In genomic region chr2:61117534-61117933, GRCh38 we compare ENCODE assay signal across 21 cellular contexts. TPM values are rescaled to one million over a fixed set of nuclear protein-coding genes. Genes with fewer than 3 reads are reported as not detected.
A peak's percentile ranks its signal among the peaks of the same experiment; 100 is the strongest.
DNase-seq lines count a peak whose midpoint lies in the region; ATAC-seq, FAIRE-seq and TF ChIP-seq lines count a peak whose summit lies in the region.
"Had no signal": no experiment of that assay in that cellular context is flagged by ENCODE, and none has a peak within 500 bp of the region (broad histone marks: within the 10 kb centered on the region; RNA-seq: fewer than 3 reads in every experiment).

No MANE protein-coding gene starts in this region.

- DNase-seq in D721Med (ENCODE audit: insufficient read length, low spot score) (no peak), choroid plexus epithelial cell (ENCODE audit: low read depth) (peak; percentile 4), endothelial cell (ENCODE audit: low spot score) (no peak), DMS 273 treated with DMSO at 0.1 percent for 48 hours (lab: John Stamatoyannopoulos, UW) (no peak)
- DNase-seq in activated CD4-positive, alpha-beta T cell treated with anti-CD3 and anti-CD28 coated beads for 48 hours = no peak
- DNase-seq: brain microvascular endothelial cell, C1 segment of cervical spinal cord, hippocampal formation, lower lobe of right lung, NCI-H1694, NCI-H774, sigmoid colon had no signal

- H3K36me3 Mint-ChIP-seq in endothelial cell (ENCODE audit: low read depth, unreplicated experiment) = peaks cover 29% of the 10 kb centered on the region

- ATAC-seq in GM18870 (IDR thresholded peaks at IDR 0.05; ENCODE audit: unreplicated experiment) (peak; percentile 63), HG03432 (IDR thresholded peaks at IDR 0.05; ENCODE audit: unreplicated experiment) (peak; percentile 81), GM18873 (IDR thresholded peaks at IDR 0.05; ENCODE audit: low FRiP score, unreplicated experiment) (no peak)
- ATAC-seq: GM23338, HepG2, lower lobe of right lung, SK-N-SH treated with all-trans-retinoic acid at 6 μM for 48 hours, WTC11 had no signal

- no peaks in the 10 kb centered on the region for H3K4me1 Mint-ChIP-seq in endothelial cell (ENCODE audit: unreplicated experiment)
- H3K4me1 Mint-ChIP-seq: GM23338 had no signal

- H3K4me3 Mint-ChIP-seq in endothelial cell (ENCODE audit: unreplicated experiment) = no peak overlapping the region
- H3K4me3 Mint-ChIP-seq: activated T-helper 1 cell treated with anti-CD3 and anti-CD28 coated beads, Interleukin-12 subunit alpha, Interleukin-12 subunit beta, Interleukin-2, Interleukin-4 antibody, amounts not matched to agents 30 ng/mL and 10 ng/mL and 1 ng/mL, durations not matched to agents 14 hours and 24 hours and 36 hours; GM23338; WTC11 had no signal

- no peak for TF ChIP-seq CTCF in D721Med (IDR thresholded peaks at IDR 0.05; ENCODE audit: insufficient read depth, missing control alignments)
- TF ChIP-seq CTCF in choroid plexus epithelial cell (conservative IDR thresholded peaks at IDR 0.05; ENCODE audit: low read depth, low read length) = no peak
- no peak for TF ChIP-seq CTCF in endothelial cell (IDR thresholded peaks at IDR 0.05; ENCODE audit: unreplicated experiment)

- peak; percentile 46 for FAIRE-seq in D721Med (lab: Jason Lieb, UNC)
- FAIRE-seq: endometrium, HepG2 had no signal

- no peaks in the 10 kb centered on the region for H3K27me3 Mint-ChIP-seq in endothelial cell (ENCODE audit: unreplicated experiment)

- no peaks in the 10 kb centered on the region for H3K9me3 Mint-ChIP-seq in endothelial cell (ENCODE audit: unreplicated experiment)

- H3K4me3 ChIP-seq in choroid plexus epithelial cell (ENCODE audit: low read depth, low read length) = no peak overlapping the region
- H3K4me3 ChIP-seq: GM23338, lower lobe of right lung, sigmoid colon had no signal

- H3K27ac Mint-ChIP-seq in endothelial cell (ENCODE audit: unreplicated experiment) = no peak overlapping the region
- H3K27ac Mint-ChIP-seq: activated T-helper 1 cell treated with anti-CD3 and anti-CD28 coated beads, Interleukin-12 subunit alpha, Interleukin-12 subunit beta, Interleukin-2, Interleukin-4 antibody, amounts not matched to agents 30 ng/mL and 10 ng/mL and 1 ng/mL, durations not matched to agents 14 hours and 24 hours and 36 hours; GM23338; WTC11 had no signal

RNA-seq across cellular contexts. Expression of gene C2orf74, which starts 44.5 kb away (rescaled TPM):
- 13.6 TPM for total RNA-seq in endothelial cell (ENCODE audit: unreplicated experiment)

RNA-seq across cellular contexts. Expression of gene SANBR, which starts 51.9 kb away (rescaled TPM):
- 27.3 TPM for total RNA-seq in endothelial cell (ENCODE audit: unreplicated experiment)
